ENCODE assay signal across 9 cellular contexts in genomic region chr7:12257582-12257981, GRCh38. TPM values are rescaled to one million over a fixed set of nuclear protein-coding genes. Genes with fewer than 3 reads are reported as not detected.
A peak's percentile ranks its signal among the peaks of the same experiment; 100 is the strongest.
DNase-seq lines count a peak whose midpoint lies in the region; ATAC-seq lines count a peak whose summit lies in the region.
"Had no signal": no experiment of that assay in that cellular context is flagged by ENCODE, and none has a peak within 500 bp of the region (broad histone marks: within the 10 kb centered on the region; RNA-seq: fewer than 3 reads in every experiment).

No MANE protein-coding gene starts in this region.

- H3K14ac ChIP-seq in mesenchymal stem cell (ENCODE audit: low read length in 2 of 2), result no peak overlapping the region

- H2AFZ ChIP-seq in mesenchymal stem cell (ENCODE audit: low read depth, low read length), result no peak overlapping the region

- no peaks in the 10 kb centered on the region for H3K27me3 Mint-ChIP-seq in activated naive CD8-positive, alpha-beta T cell treated with anti-CD3 and anti-CD28 coated beads for 36 hours

- H3K4me1 ChIP-seq in mesenchymal stem cell (ENCODE audit: control insufficient read depth, insufficient read depth, low read depth, low read length), result no peaks in the 10 kb centered on the region

- H2AK5ac ChIP-seq in mesenchymal stem cell (ENCODE audit: low read length, severe bottlenecking), result no peak overlapping the region

- DNase-seq in NCI-H2196 (lab: John Stamatoyannopoulos, UW; ENCODE audit: unreplicated experiment), result peak; percentile 3
- no peak for DNase-seq in NCI-H2196 treated with DMSO at 0.1 percent for 48 hours (lab: John Stamatoyannopoulos, UW; ENCODE audit: unreplicated experiment)
- DNase-seq in Jurkat, Clone E6-1 (ENCODE audit: low read depth, low spot score), result peak; percentile 53
- DNase-seq in activated naive CD8-positive, alpha-beta T cell treated with anti-CD3 and anti-CD28 coated beads for 36 hours, result peak; percentile 31
- DNase-seq in mesenchymal stem cell, result peak; percentile 76
- no peak for DNase-seq in D341Med (ENCODE audit: low spot score)
- DNase-seq in NCI-H1694 (lab: John Stamatoyannopoulos, UW), result no peak

- H3K27me3 ChIP-seq in mesenchymal stem cell (ENCODE audit: control insufficient read depth in 1 of 2, insufficient read depth in 1 of 2, low read length in 2 of 2), result no peaks in the 10 kb centered on the region

- no peak overlapping the region for H3K27ac ChIP-seq in mesenchymal stem cell (ENCODE audit: low read length, poor library complexity, severe bottlenecking)
- H3K27ac ChIP-seq: 22Rv1 had no signal

- no peak overlapping the region for H2BK15ac ChIP-seq in mesenchymal stem cell (ENCODE audit: low read depth, poor library complexity, severe bottlenecking)

- ATAC-seq in GM21619 (IDR thresholded peaks at IDR 0.05; ENCODE audit: unreplicated experiment), result peak; percentile 100

- no peak overlapping the region for H4K8ac ChIP-seq in mesenchymal stem cell (ENCODE audit: low read length)

- no peak overlapping the region for H3K4me3 ChIP-seq in Jurkat, Clone E6-1 (ENCODE audit: low read length)
- H3K4me3 ChIP-seq in mesenchymal stem cell (ENCODE audit: insufficient read depth in 1 of 2, low read depth in 1 of 2, low read length in 2 of 2), result peak overlapping the region in 1 of 2 experiments; percentile 37

- H3K9ac ChIP-seq in mesenchymal stem cell (ENCODE audit: low read length), result peak overlapping the region; percentile 39

- H3K18ac ChIP-seq in mesenchymal stem cell (ENCODE audit: low read depth in 1 of 2, low read length in 2 of 2), result no peak overlapping the region

- 89% methylated on average over 2 of the region's 2 CpGs for WGBS in mesenchymal stem cell

- H3K4ac ChIP-seq in mesenchymal stem cell (ENCODE audit: low read depth in 1 of 2, low read length in 2 of 2), result no peak overlapping the region

- no peaks in the 10 kb centered on the region for H3K36me3 ChIP-seq in mesenchymal stem cell (ENCODE audit: control insufficient read depth in 1 of 2, insufficient read depth in 2 of 2, low read depth in 1 of 2, low read length in 2 of 2)

- peaks cover 5% of the 10 kb centered on the region for H3K36me3 Mint-ChIP-seq in activated naive CD8-positive, alpha-beta T cell treated with anti-CD3 and anti-CD28 coated beads for 36 hours

- peaks cover 4% of the 10 kb centered on the region for H3K9me3 ChIP-seq in mesenchymal stem cell (ENCODE audit: control insufficient read depth, low read length)

- H3K79me1 ChIP-seq in mesenchymal stem cell (replicated peaks; ENCODE audit: low read length, poor library complexity, severe bottlenecking), result no peaks in the 10 kb centered on the region

- H3K9me3 Mint-ChIP-seq in activated naive CD8-positive, alpha-beta T cell treated with anti-CD3 and anti-CD28 coated beads for 36 hours, result peaks cover 15% of the 10 kb centered on the region

- no peak overlapping the region for H3K23ac ChIP-seq in mesenchymal stem cell (ENCODE audit: low read length in 2 of 2)

- H2BK12ac ChIP-seq in mesenchymal stem cell (ENCODE audit: low read length in 2 of 2), result no peak overlapping the region

- no peak overlapping the region for H2BK5ac ChIP-seq in mesenchymal stem cell (ENCODE audit: low read depth, low read length, poor library complexity, severe bottlenecking)

- no peak overlapping the region for H2BK120ac ChIP-seq in mesenchymal stem cell (ENCODE audit: low read depth, low read length)

- no peak overlapping the region for H3K4me2 ChIP-seq in mesenchymal stem cell (ENCODE audit: low read length, poor library complexity, severe bottlenecking)

- no peak overlapping the region for H3K4me3 Mint-ChIP-seq in activated naive CD8-positive, alpha-beta T cell treated with anti-CD3 and anti-CD28 coated beads for 36 hours

- no peak overlapping the region for H4K91ac ChIP-seq in mesenchymal stem cell (ENCODE audit: low read length)

- H3K4me1 Mint-ChIP-seq in activated naive CD8-positive, alpha-beta T cell treated with anti-CD3 and anti-CD28 coated beads for 36 hours, result peaks cover 10% of the 10 kb centered on the region

- no peak overlapping the region for H3K27ac Mint-ChIP-seq in activated naive CD8-positive, alpha-beta T cell treated with anti-CD3 and anti-CD28 coated beads for 36 hours

RNA-seq across cellular contexts. Expression of gene TMEM106B, which starts 46.5 kb away (rescaled TPM):
- 23.8 TPM for polyA plus RNA-seq in Jurkat, Clone E6-1 (2012; ENCODE audit: insufficient read depth, insufficient read length)
- total RNA-seq in activated naive CD8-positive, alpha-beta T cell treated with anti-CD3 and anti-CD28 coated beads for 36 hours, result 10 to 100 TPM; 27.7 to 28.8 TPM
- polyA plus RNA-seq in mesenchymal stem cell (2013, experiment 1 of 2), result 37.8 TPM
- polyA plus RNA-seq in mesenchymal stem cell (2013, experiment 2 of 2), result 40.9 TPM

Comparison
In these comparisons a context has a peak if more than half of its experiments do, and no peak if none do; other contexts are left out.
1. DNase-seq: peak in NCI-H2196 (single experiment), Jurkat, Clone E6-1 (single experiment), activated naive CD8-positive, alpha-beta T cell treated with anti-CD3 and anti-CD28 coated beads for 36 hours (single experiment) and mesenchymal stem cell (single experiment); none in NCI-H2196 treated with DMSO at 0.1 percent for 48 hours (single experiment), D341Med (single experiment) and NCI-H1694 (single experiment).